ENCODE assay signal across 9 cellular contexts in the genomic region with DNA sequence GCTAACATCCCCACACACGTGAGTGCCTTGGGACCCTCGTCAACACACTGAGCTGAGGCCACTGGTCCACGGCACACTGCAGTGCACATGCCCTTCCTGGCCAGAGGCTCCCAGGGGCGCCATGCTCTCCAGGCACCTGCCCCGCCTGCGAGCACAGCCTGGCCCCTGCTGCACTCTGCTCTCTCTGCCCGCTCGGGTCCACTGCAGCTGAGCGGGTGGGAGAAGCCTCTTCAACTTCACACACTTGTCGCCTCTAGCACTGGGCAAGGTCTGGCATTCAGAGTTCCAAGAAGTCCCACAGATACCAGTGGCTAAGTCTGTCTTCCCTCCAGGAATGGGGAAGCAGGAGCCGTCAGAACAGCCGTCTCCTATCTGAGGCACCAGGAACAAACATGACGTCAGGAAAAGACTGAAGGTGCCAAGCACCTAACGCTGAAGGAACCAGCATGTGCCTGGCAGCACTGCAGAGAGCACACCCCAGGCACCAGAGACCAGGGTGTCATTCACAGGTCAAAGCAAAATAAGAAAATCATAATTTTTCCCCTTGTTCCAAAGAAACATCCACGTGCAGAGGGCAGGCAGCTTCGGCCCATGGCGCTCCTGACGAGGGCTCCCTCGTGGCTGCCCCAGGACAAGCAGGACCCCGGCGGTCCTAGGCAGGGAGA.
DNase-seq lines count a peak whose midpoint lies in the region; ATAC-seq and TF ChIP-seq lines count a peak whose summit lies in the region.
"Had no signal": no experiment of that assay in that cellular context is flagged by ENCODE, and none has a peak within 500 bp of the region (broad histone marks: within the 10 kb centered on the region; RNA-seq: fewer than 3 reads in every experiment).

No MANE protein-coding gene starts in this region.

- no peak overlapping the region for H3K4me3 Mint-ChIP-seq in activated CD8-positive, alpha-beta T cell treated with anti-CD3 and anti-CD28 coated beads, Interleukin-2, amount 10 ng/mL, durations not matched to agents 7 days and 5 days
- no peak overlapping the region for H3K4me3 Mint-ChIP-seq in activated CD8-positive, alpha-beta T cell treated with anti-CD3 and anti-CD28 coated beads for 36 hours

- H3K9me3 ChIP-seq in lung (ENCODE audit: control insufficient read depth in 2 of 2, insufficient read depth in 1 of 2, low read length in 1 of 2), result no peaks in the 10 kb centered on the region
- H3K9me3 ChIP-seq in thoracic aorta, result no peaks in the 10 kb centered on the region

- H3K27me3 ChIP-seq in lung (ENCODE audit: control insufficient read depth, insufficient read depth), result no peaks in the 10 kb centered on the region
- no peaks in the 10 kb centered on the region for H3K27me3 ChIP-seq in thoracic aorta (replicated peaks; ENCODE audit: insufficient read depth)

- DNase-seq in activated CD8-positive, alpha-beta T cell treated with anti-CD3 and anti-CD28 coated beads, Interleukin-2, amount 10 ng/mL, durations not matched to agents 7 days and 5 days, result no peak
- DNase-seq in activated CD8-positive, alpha-beta T cell treated with anti-CD3 and anti-CD28 coated beads for 36 hours, result no peak
- DNase-seq in choroid plexus epithelial cell (ENCODE audit: low read depth) (peak; percentile 76), lung (ENCODE audit: low spot score) (peak; percentile 51), thoracic aorta (ENCODE audit: low spot score) (no peak), 8988T (no peak)
- DNase-seq: NCI-H1694 treated with DMSO at 0.1 percent for 48 hours had no signal

- peak overlapping the region; percentile 54 for H3K27ac Mint-ChIP-seq in activated CD8-positive, alpha-beta T cell treated with anti-CD3 and anti-CD28 coated beads, Interleukin-2, amount 10 ng/mL, durations not matched to agents 7 days and 5 days
- H3K27ac Mint-ChIP-seq in activated CD8-positive, alpha-beta T cell treated with anti-CD3 and anti-CD28 coated beads for 36 hours, result no peak overlapping the region

- H3K4me1 Mint-ChIP-seq in activated CD8-positive, alpha-beta T cell treated with anti-CD3 and anti-CD28 coated beads, Interleukin-2, amount 10 ng/mL, durations not matched to agents 7 days and 5 days (ENCODE audit: low read depth), result peaks cover 52% of the 10 kb centered on the region
- H3K4me1 Mint-ChIP-seq in activated CD8-positive, alpha-beta T cell treated with anti-CD3 and anti-CD28 coated beads for 36 hours (ENCODE audit: low read depth), result peaks cover 46% of the 10 kb centered on the region

- H3K27ac ChIP-seq in lung (ENCODE audit: low read depth in 1 of 2, low read length in 1 of 2), result peak overlapping the region; percentile 44 to 92
- peak overlapping the region; percentile 70 to 91 for H3K27ac ChIP-seq in thoracic aorta

- intact Hi-C loops in activated CD8-positive, alpha-beta T cell treated with anti-CD3 and anti-CD28 coated beads for 36 hours (cut with micrococcal nuclease), result no loop called here

- no peak overlapping the region for H3K4me3 ChIP-seq in choroid plexus epithelial cell (ENCODE audit: low read depth, low read length)
- no peak overlapping the region for H3K4me3 ChIP-seq in lung
- H3K4me3 ChIP-seq in thoracic aorta, result no peak overlapping the region

- POLR2A ChIA-PET in activated CD8-positive, alpha-beta T cell treated with anti-CD3 and anti-CD28 coated beads, Interleukin-2, amount 10 ng/mL, durations not matched to agents 7 days and 5 days (lab: Charles Lee), result no interaction called here
- POLR2A ChIA-PET in activated CD8-positive, alpha-beta T cell treated with anti-CD3 and anti-CD28 coated beads for 36 hours (lab: Charles Lee), result no interaction called here

- H3K27me3 Mint-ChIP-seq in activated CD8-positive, alpha-beta T cell treated with anti-CD3 and anti-CD28 coated beads, Interleukin-2, amount 10 ng/mL, durations not matched to agents 7 days and 5 days (ENCODE audit: low read depth), result no peaks in the 10 kb centered on the region
- H3K27me3 Mint-ChIP-seq in activated CD8-positive, alpha-beta T cell treated with anti-CD3 and anti-CD28 coated beads for 36 hours, result no peaks in the 10 kb centered on the region

- peaks cover 45% of the 10 kb centered on the region for H3K36me3 Mint-ChIP-seq in activated CD8-positive, alpha-beta T cell treated with anti-CD3 and anti-CD28 coated beads, Interleukin-2, amount 10 ng/mL, durations not matched to agents 7 days and 5 days (ENCODE audit: low read depth)
- H3K36me3 Mint-ChIP-seq in activated CD8-positive, alpha-beta T cell treated with anti-CD3 and anti-CD28 coated beads for 36 hours (ENCODE audit: low read depth), result peaks cover 30% of the 10 kb centered on the region

- CTCF ChIA-PET in activated CD8-positive, alpha-beta T cell treated with anti-CD3 and anti-CD28 coated beads, Interleukin-2, amount 10 ng/mL, durations not matched to agents 7 days and 5 days (lab: Charles Lee), result no interaction called here
- CTCF ChIA-PET in activated CD8-positive, alpha-beta T cell treated with anti-CD3 and anti-CD28 coated beads for 36 hours (lab: Charles Lee), result no interaction called here

- H3K36me3 ChIP-seq in lung (ENCODE audit: control insufficient read depth in 2 of 2, insufficient read depth in 2 of 2, low read length in 2 of 2), result peaks cover 0 to 37% of the 10 kb centered on the region in 2 donors
- peaks cover 19% of the 10 kb centered on the region for H3K36me3 ChIP-seq in thoracic aorta

- 73 to 76% methylated on average over 21 of the region's 21 CpGs for WGBS in lung, 2 donors

- ATAC-seq in activated CD8-positive, alpha-beta T cell treated with anti-CD3 and anti-CD28 coated beads, Interleukin-2, amount 10 ng/mL, durations not matched to agents 7 days and 5 days, result no peak
- ATAC-seq in activated CD8-positive, alpha-beta T cell treated with anti-CD3 and anti-CD28 coated beads for 36 hours, result no peak
- no peak for ATAC-seq in lung (ENCODE audit: insufficient read depth, low FRiP score)
- peak; percentile 64 for ATAC-seq in thoracic aorta (ENCODE audit: insufficient number of reproducible peaks, low FRiP score, low read depth)
- ATAC-seq in GM19351 (IDR thresholded peaks at IDR 0.05; ENCODE audit: unreplicated experiment), result no peak
- no peak for ATAC-seq in GM21825 (IDR thresholded peaks at IDR 0.05; ENCODE audit: unreplicated experiment)

- TF ChIP-seq CTCF in activated CD8-positive, alpha-beta T cell treated with anti-CD3 and anti-CD28 coated beads for 36 hours (IDR thresholded peaks at IDR 0.05), result no peak
- TF ChIP-seq CTCF in choroid plexus epithelial cell (conservative IDR thresholded peaks at IDR 0.05; ENCODE audit: low read depth, low read length) (no peak), lung (IDR thresholded peaks at IDR 0.05; ENCODE audit: control extremely low read depth, extremely low read depth) (no peak), thoracic aorta (IDR thresholded peaks at IDR 0.05) (no peak)

- peaks cover 0 to 14% of the 10 kb centered on the region in 2 donors for H3K4me1 ChIP-seq in lung (ENCODE audit: control insufficient read depth in 2 of 2, insufficient read depth in 2 of 2, low read length in 2 of 2)
- peaks cover 24 to 40% of the 10 kb centered on the region in 2 donors for H3K4me1 ChIP-seq in thoracic aorta (ENCODE audit: control insufficient read depth in 1 of 2, low read depth in 2 of 2)

- H3K9me3 Mint-ChIP-seq in activated CD8-positive, alpha-beta T cell treated with anti-CD3 and anti-CD28 coated beads, Interleukin-2, amount 10 ng/mL, durations not matched to agents 7 days and 5 days (ENCODE audit: insufficient read depth), result no peaks in the 10 kb centered on the region
- H3K9me3 Mint-ChIP-seq in activated CD8-positive, alpha-beta T cell treated with anti-CD3 and anti-CD28 coated beads for 36 hours, result no peaks in the 10 kb centered on the region

Comparison
In these comparisons a context has a peak if more than half of its experiments do, and no peak if none do; other contexts are left out.
1. DNase-seq: peak in choroid plexus epithelial cell (single experiment) and lung (single experiment); none in activated CD8-positive, alpha-beta T cell treated with anti-CD3 and anti-CD28 coated beads, Interleukin-2, amount 10 ng/mL, durations not matched to agents 7 days and 5 days (single experiment), activated CD8-positive, alpha-beta T cell treated with anti-CD3 and anti-CD28 coated beads for 36 hours (single experiment), thoracic aorta (single experiment) and 8988T (single experiment).